8 cellular contexts compared by ENCODE assay signal in genomic region chr3:31288641-31289100, GRCh38.
DNase-seq lines count a peak whose midpoint lies in the region; ATAC-seq lines count a peak whose summit lies in the region.

No MANE protein-coding gene starts in this region.

- peak; percentile 79 for DNase-seq in activated CD8-positive, alpha-beta memory T cell treated with anti-CD3 and anti-CD28 coated beads, Interleukin-2, amount 10 ng/mL, durations not matched to agents 7 days and 5 days
- no peak for DNase-seq in activated CD8-positive, alpha-beta memory T cell treated with anti-CD3 and anti-CD28 coated beads, Interleukin-2, amount 50 U/mL, for 48 hours
- DNase-seq in activated T-helper 9 cell treated with anti-CD3 and anti-CD28 coated beads, Interleukin-2, amount 50 U/mL, for 16 hours (ENCODE audit: low read depth) = peak; percentile 13
- DNase-seq in inferior parietal cortex (ENCODE audit: extremely low spot score) (peak; percentile 9), NCI-H1417 (lab: John Stamatoyannopoulos, UW) (no peak), NCI-H446 treated with DMSO at 0.1 percent for 48 hours (lab: John Stamatoyannopoulos, UW) (no peak)
- DNase-seq in stimulated activated CD8-positive, alpha-beta memory T cell treated with anti-CD3 and anti-CD28 coated beads, Interleukin-4, amount 100 ng/mL, for 48 hours = peak; percentile 50

- H3K4me1 Mint-ChIP-seq in activated CD8-positive, alpha-beta memory T cell treated with anti-CD3 and anti-CD28 coated beads, Interleukin-2, amount 10 ng/mL, durations not matched to agents 7 days and 5 days = peaks cover 26% of the 10 kb centered on the region

- H3K4me3 Mint-ChIP-seq in activated CD8-positive, alpha-beta memory T cell treated with anti-CD3 and anti-CD28 coated beads, Interleukin-2, amount 10 ng/mL, durations not matched to agents 7 days and 5 days = no peak overlapping the region

- H3K36me3 Mint-ChIP-seq in activated CD8-positive, alpha-beta memory T cell treated with anti-CD3 and anti-CD28 coated beads, Interleukin-2, amount 10 ng/mL, durations not matched to agents 7 days and 5 days = peaks cover 2% of the 10 kb centered on the region

- CTCF ChIA-PET in activated CD8-positive, alpha-beta memory T cell treated with anti-CD3 and anti-CD28 coated beads, Interleukin-2, amount 10 ng/mL, durations not matched to agents 7 days and 5 days (lab: Charles Lee) = no interaction called here

- H3K27ac Mint-ChIP-seq in activated CD8-positive, alpha-beta memory T cell treated with anti-CD3 and anti-CD28 coated beads, Interleukin-2, amount 10 ng/mL, durations not matched to agents 7 days and 5 days = peak overlapping the region; percentile 47

- no peaks in the 10 kb centered on the region for H3K9me3 Mint-ChIP-seq in activated CD8-positive, alpha-beta memory T cell treated with anti-CD3 and anti-CD28 coated beads, Interleukin-2, amount 10 ng/mL, durations not matched to agents 7 days and 5 days (ENCODE audit: low read depth)

- peak; percentile 89 for ATAC-seq in activated CD8-positive, alpha-beta memory T cell treated with anti-CD3 and anti-CD28 coated beads, Interleukin-2, amount 10 ng/mL, durations not matched to agents 7 days and 5 days
- ATAC-seq in GM18520 (IDR thresholded peaks at IDR 0.05; ENCODE audit: unreplicated experiment) = no peak

- H3K27me3 Mint-ChIP-seq in activated CD8-positive, alpha-beta memory T cell treated with anti-CD3 and anti-CD28 coated beads, Interleukin-2, amount 10 ng/mL, durations not matched to agents 7 days and 5 days = no peaks in the 10 kb centered on the region

Comparison
In these comparisons a context has a peak if more than half of its experiments do, and no peak if none do; other contexts are left out.
1. DNase-seq: peak in activated CD8-positive, alpha-beta memory T cell treated with anti-CD3 and anti-CD28 coated beads, Interleukin-2, amount 10 ng/mL, durations not matched to agents 7 days and 5 days (single experiment), activated T-helper 9 cell treated with anti-CD3 and anti-CD28 coated beads, Interleukin-2, amount 50 U/mL, for 16 hours (single experiment), inferior parietal cortex (single experiment) and stimulated activated CD8-positive, alpha-beta memory T cell treated with anti-CD3 and anti-CD28 coated beads, Interleukin-4, amount 100 ng/mL, for 48 hours (single experiment); none in activated CD8-positive, alpha-beta memory T cell treated with anti-CD3 and anti-CD28 coated beads, Interleukin-2, amount 50 U/mL, for 48 hours (single experiment), NCI-H1417 (0 of 3) and NCI-H446 treated with DMSO at 0.1 percent for 48 hours (single experiment).